In the genomic region with DNA sequence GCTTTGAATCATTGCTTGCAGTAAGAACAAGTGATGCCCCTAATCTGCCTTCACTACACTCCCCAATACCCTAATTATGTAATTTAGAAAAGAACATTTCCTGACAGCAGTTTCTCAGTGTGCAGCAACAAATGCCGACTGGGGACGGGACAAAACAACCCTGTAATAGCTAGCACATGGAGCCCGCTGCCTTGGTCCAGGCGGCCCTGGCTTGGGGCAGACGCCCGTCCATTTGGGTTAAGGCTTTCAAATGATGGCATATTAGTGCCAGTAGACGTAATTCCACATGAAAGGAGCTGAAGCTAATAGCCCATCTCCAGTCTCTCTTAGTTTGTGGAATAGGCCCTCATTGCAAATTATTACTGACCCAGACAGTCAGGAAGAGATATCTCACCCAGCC, we compare ENCODE assay signal across 15 cellular contexts.
DNase-seq lines count a peak whose midpoint lies in the region; ATAC-seq, FAIRE-seq and TF ChIP-seq lines count a peak whose summit lies in the region.
"Had no signal": no experiment of that assay in that cellular context is flagged by ENCODE, and none has a peak within 500 bp of the region (broad histone marks: within the 10 kb centered on the region; RNA-seq: fewer than 3 reads in every experiment).

No MANE protein-coding gene starts in this region.

- H3K4me3 Mint-ChIP-seq in progenitor cell of endocrine pancreas (ENCODE audit: low read depth), result peak overlapping the region; percentile 49
- H3K4me3 Mint-ChIP-seq: CD4-positive, alpha-beta memory T cell had no signal

- TF ChIP-seq CTCF in HepG2 (CRISPR knock-in tag; IDR thresholded peaks at IDR 0.05) (no peak), right lobe of liver (IDR thresholded peaks at IDR 0.05) (no peak), H1 (IDR thresholded peaks at IDR 0.05; ENCODE audit: control extremely low read depth in 1 of 3, insufficient read depth in 1 of 3, low read depth in 1 of 3, low read length in 3 of 3) (no peak), progenitor cell of endocrine pancreas (IDR thresholded peaks at IDR 0.05; ENCODE audit: unreplicated experiment) (no peak)

- ATAC-seq in HepG2 (no peak), right lobe of liver (no peak)
- ATAC-seq: A549, HCT116 had no signal

- no peak overlapping the region for H4K91ac ChIP-seq in H1 (replicated peaks; ENCODE audit: insufficient read length, low read length)

- H3K36me3 ChIP-seq in HepG2 (replicated peaks in 1 of 2; ENCODE audit: control insufficient read depth in 1 of 2, insufficient read depth in 2 of 2, low read length in 2 of 2) (no peaks in the 10 kb centered on the region), right lobe of liver (no peaks in the 10 kb centered on the region), H1 (ENCODE audit: control insufficient read depth in 2 of 4, insufficient read depth in 4 of 4, low read length in 3 of 4) (no peaks in the 10 kb centered on the region)
- H3K36me3 ChIP-seq: BE2C had no signal

- no peak overlapping the region for H2BK15ac ChIP-seq in H1 (ENCODE audit: low read length)

- no peak overlapping the region for H3K14ac ChIP-seq in H1 (ENCODE audit: insufficient read length)

- H3K56ac ChIP-seq in H1 (replicated peaks; ENCODE audit: insufficient read length, low read depth, low read length), result no peak overlapping the region

- POLR2A ChIA-PET in HepG2 (lab: Yijun Ruan, JAX), result no interaction called here
- POLR2A ChIA-PET in H1 (lab: Charles Lee; ENCODE audit: partially characterized antibody), result no interaction called here

- no peak overlapping the region for H3K18ac ChIP-seq in H1 (ENCODE audit: extremely low read depth, low read length)

- H3K4me1 ChIP-seq in HepG2 (ENCODE audit: insufficient read depth, low read length) (peaks cover 14% of the 10 kb centered on the region), right lobe of liver (no peaks in the 10 kb centered on the region), H1 (replicated peaks in 1 of 4; ENCODE audit: control insufficient read depth in 3 of 4, insufficient read depth in 4 of 4, low read length in 3 of 4) (peaks cover 0 to 7% (median 3%) of the 10 kb centered on the region in 4 experiments; a peak in 5 of 7 replicates)
- H3K4me1 ChIP-seq: A549, BE2C had no signal

- no peak for FAIRE-seq in HepG2 (lab: Jason Lieb, UNC)
- FAIRE-seq in H1 (lab: Jason Lieb, UNC), result no peak
- FAIRE-seq: A549, D721Med, H54 had no signal

- intact Hi-C loops in HepG2 (cut with micrococcal nuclease; ENCODE audit: unreplicated experiment), result no loop called here
- intact Hi-C loops in right lobe of liver (cut with DNase I), result no loop called here

- no peaks in the 10 kb centered on the region for H3K23me2 ChIP-seq in H1 (ENCODE audit: low read depth, low read length)

- no peaks in the 10 kb centered on the region for H3K79me1 ChIP-seq in H1 (ENCODE audit: low read depth, low read length)

- TF ChIP-seq POLR2A in HepG2 (IDR thresholded peaks at IDR 0.05; ENCODE audit: insufficient read depth in 1 of 2, low read depth in 2 of 2, low read length in 2 of 2) (no peak), right lobe of liver (IDR thresholded peaks at IDR 0.05) (no peak), H1 (IDR thresholded peaks at IDR 0.05; ENCODE audit: control extremely low read depth in 1 of 2, low read depth in 2 of 2, low read length in 2 of 2) (no peak)

- CTCF ChIA-PET in HepG2 (lab: Yijun Ruan, JAX; ENCODE audit: low intra/inter-chr PET ratio, low total read pairs), result no interaction called here
- CTCF ChIA-PET in H1 (lab: Charles Lee; ENCODE audit: partially characterized antibody), result interaction anchor here (1.1 to 2.5 kb wide), 3 partner anchors 9 to 267 kb away, joined by 3 to 11 read pairs (median 7); no protein-coding TSS in a partner anchor

- H3K27me3 ChIP-seq in HepG2 (ENCODE audit: control insufficient read depth in 1 of 2, insufficient read depth in 2 of 2, low read length in 2 of 2) (no peaks in the 10 kb centered on the region), right lobe of liver (no peaks in the 10 kb centered on the region), H1 (replicated peaks in 1 of 4; ENCODE audit: control insufficient read depth in 3 of 4, extremely low read depth in 1 of 4, insufficient read depth in 3 of 4, low read length in 3 of 4) (no peaks in the 10 kb centered on the region)
- H3K27me3 ChIP-seq: BE2C had no signal

- peaks cover 61% of the 10 kb centered on the region for H3K4me1 Mint-ChIP-seq in progenitor cell of endocrine pancreas (ENCODE audit: low read depth)
- H3K4me1 Mint-ChIP-seq: CD4-positive, alpha-beta memory T cell had no signal

- H3K27me3 Mint-ChIP-seq in progenitor cell of endocrine pancreas, result no peaks in the 10 kb centered on the region

- no peak overlapping the region for H2BK5ac ChIP-seq in H1 (ENCODE audit: low read depth, low read length)

- H3K9me3 ChIP-seq in HepG2 (ENCODE audit: low read length), result no peaks in the 10 kb centered on the region
- H3K9me3 ChIP-seq in right lobe of liver, result no peaks in the 10 kb centered on the region
- H3K9me3 ChIP-seq in H1 (ENCODE audit: insufficient read depth in 2 of 2, low read depth in 1 of 2, low read length in 1 of 2), result no peaks in the 10 kb centered on the region
- H3K9me3 ChIP-seq: A549, BE2C had no signal

- no peaks in the 10 kb centered on the region for H3K36me3 Mint-ChIP-seq in progenitor cell of endocrine pancreas (ENCODE audit: insufficient read depth)
- H3K36me3 Mint-ChIP-seq: CD4-positive, alpha-beta memory T cell had no signal

- no peak overlapping the region for H2BK120ac ChIP-seq in H1 (replicated peaks; ENCODE audit: low read depth, low read length)

- no peaks in the 10 kb centered on the region for H4K20me1 ChIP-seq in HepG2 (ENCODE audit: insufficient read depth, low read length)
- no peaks in the 10 kb centered on the region for H4K20me1 ChIP-seq in H1 (replicated peaks in 1 of 2; ENCODE audit: control insufficient read depth in 1 of 2, insufficient read depth in 2 of 2, low read length in 2 of 2)

- H2BK12ac ChIP-seq in H1 (ENCODE audit: low read depth, low read length), result no peak overlapping the region

- H2AFZ ChIP-seq in HepG2 (ENCODE audit: low read length), result no peak overlapping the region
- no peak overlapping the region for H2AFZ ChIP-seq in H1 (ENCODE audit: low read length)

- no peak overlapping the region for H2BK20ac ChIP-seq in H1 (ENCODE audit: low read length)

- TF ChIP-seq EP300 in HepG2 (IDR thresholded peaks at IDR 0.05; ENCODE audit: low read depth in 2 of 2, low read length in 2 of 2), result no peak
- no peak for TF ChIP-seq EP300 in HepG2 (CRISPR knock-in tag; IDR thresholded peaks at IDR 0.05; ENCODE audit: borderline replicate concordance)
- no peak for TF ChIP-seq EP300 in H1 (IDR thresholded peaks at IDR 0.05; ENCODE audit: borderline replicate concordance in 1 of 2, low read depth in 2 of 2, low read length in 2 of 2)

- H3K4ac ChIP-seq in H1 (replicated peaks; ENCODE audit: insufficient read length, low read depth, low read length), result no peak overlapping the region

- in situ Hi-C loops in HepG2 (cut with HindIII; ENCODE audit: extremely low pct_ligation_motif_present, low pct_unique_long_range_greater_than_20kb), result loop anchor here (10.0 kb wide), 1 partner anchor 150 kb away; the partner anchor contains the start of gene PITX1

- H3K4me3 ChIP-seq in HepG2 (replicated peaks in 1 of 3; ENCODE audit: insufficient read depth in 1 of 3, low read depth in 2 of 3, low read length in 3 of 3) (no peak overlapping the region), right lobe of liver (no peak overlapping the region), H1 (ENCODE audit: extremely low read depth in 1 of 4, insufficient read depth in 2 of 4, low read depth in 3 of 4, low read length in 4 of 4) (no peak overlapping the region)
- H3K4me3 ChIP-seq: A549 had no signal

- DNase-seq in HepG2 (ENCODE audit: low spot score) (no peak), right lobe of liver (no peak), H1 (ENCODE audit: low read depth in 1 of 2, low spot score in 2 of 2) (no peak), progenitor cell of endocrine pancreas (ENCODE audit: low spot score, unreplicated experiment) (no peak), kidney glomerular epithelial cell (lab: John Stamatoyannopoulos, UW) (no peak)
- DNase-seq in stimulated activated CD4-positive, alpha-beta T cell treated with anti-CD3 and anti-CD28 coated beads, Interleukin-2, amount 100 ng/mL, for 24 hours, result no peak
- DNase-seq: BE2C; CD4-positive, alpha-beta memory T cell; DMS153; GF-D8; IMR-90 had no signal

- WGBS in HepG2 (ENCODE audit: low lambda C conversion rate), result 100% methylated on average over 6 of the region's 7 CpGs
- 87% methylated on average over 3 of the region's 7 CpGs for whole genome bisulfite sequencing in right lobe of liver (ENCODE audit: insufficient coverage, low coverage, low lambda C conversion rate, missing lambda C conversion rate)
- 85% methylated on average over 7 of the region's 7 CpGs; no CpG with 5 or more reads in 1 of the 2 experiments for WGBS in H1 (ENCODE audit: extremely low coverage in 1 of 2, insufficient coverage in 1 of 2, insufficient read length in 1 of 2, insufficient replicate concordance in 2 of 2, low coverage in 1 of 2, low lambda C conversion rate in 2 of 2, missing lambda C conversion rate in 1 of 2), 2 experiments

- no peaks in the 10 kb centered on the region for H3K9me3 Mint-ChIP-seq in progenitor cell of endocrine pancreas (ENCODE audit: low read depth)

- no peak overlapping the region for H3K23ac ChIP-seq in H1 (ENCODE audit: insufficient read length)

- H3K9ac ChIP-seq in HepG2 (ENCODE audit: insufficient read depth, low read depth, low read length) (no peak overlapping the region), H1 (replicated peaks in 1 of 4; ENCODE audit: extremely low read depth in 1 of 4, low read depth in 3 of 4, low read length in 3 of 4) (no peak overlapping the region)

- H3K79me2 ChIP-seq in HepG2 (ENCODE audit: insufficient read depth, low read length), result no peaks in the 10 kb centered on the region
- H3K79me2 ChIP-seq in H1 (ENCODE audit: control insufficient read depth in 1 of 2, insufficient read depth in 2 of 2, low read length in 2 of 2), result no peaks in the 10 kb centered on the region

- H3K27ac ChIP-seq in HepG2 (ENCODE audit: extremely low read length, insufficient read depth, low read length), result no peak overlapping the region
- H3K27ac ChIP-seq in right lobe of liver, result no peak overlapping the region
- H3K27ac ChIP-seq in H1 (ENCODE audit: low read depth, low read length), result no peak overlapping the region
- H3K27ac ChIP-seq: A549 had no signal

- 0 out of 2 replicates have a peak overlapping the region, but pooled peaks have one; percentile 42 for H4K8ac ChIP-seq in H1 (ENCODE audit: extremely low read depth, insufficient read depth, low read length)

- no TSS peak for BruUV-seq in HepG2 (replicated peaks; lab: Mats Ljungman, UMichigan)

- H4K5ac ChIP-seq in H1 (ENCODE audit: insufficient read length, low read depth, low read length), result no peak overlapping the region

- no peak overlapping the region for H3K4me2 ChIP-seq in HepG2 (ENCODE audit: low read depth, low read length)
- H3K4me2 ChIP-seq in H1 (ENCODE audit: insufficient read depth in 1 of 2, low read depth in 2 of 2, low read length in 2 of 2), result no peak overlapping the region
- H3K4me2 ChIP-seq: A549 had no signal

- H3K27ac Mint-ChIP-seq in progenitor cell of endocrine pancreas, result peak overlapping the region; percentile 80
- H3K27ac Mint-ChIP-seq: CD4-positive, alpha-beta memory T cell had no signal

- H2AK5ac ChIP-seq in H1 (ENCODE audit: low read depth, low read length), result no peak overlapping the region

- TF ChIP-seq RAD21 in HepG2 (CRISPR knock-in tag; IDR thresholded peaks at IDR 0.05) (no peak), H1 (IDR thresholded peaks at IDR 0.05 in 1 of 2, conservative IDR thresholded peaks at IDR 0.05 in 1 of 2; ENCODE audit: low read depth in 2 of 2, low read length in 2 of 2) (no peak)
